Comparison of ENCODE assay signal across 1 cellular context in the genomic region with DNA sequence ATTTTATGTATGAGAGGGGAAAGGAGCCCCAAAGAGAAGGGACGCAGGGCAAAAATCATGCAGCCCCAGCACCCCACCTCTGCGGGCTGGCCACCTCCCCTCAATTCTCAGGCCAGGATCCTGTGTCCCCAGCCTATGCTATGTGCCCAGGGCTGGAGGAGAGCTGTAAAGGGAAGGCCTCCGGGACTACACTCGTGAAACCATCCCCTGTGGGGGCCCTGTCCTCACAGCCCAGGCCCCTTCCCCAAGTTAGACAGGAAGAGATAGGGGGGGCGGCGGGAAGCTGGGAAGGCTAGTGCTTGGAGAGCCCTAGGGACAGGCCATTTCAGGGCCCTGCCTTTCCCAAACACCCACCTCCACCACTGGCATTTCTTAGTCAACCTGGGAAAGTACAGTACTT.
TF ChIP-seq lines count a peak whose summit lies in the region.

No MANE protein-coding gene starts in this region.

TF ChIP-seq in WTC11, 78 proteins besides CTCF, POLR2A, EP300 and RAD21 (continued from another document):
- TF ChIP-seq AFF4 (CRISPR knock-in tag; IDR thresholded peaks at IDR 0.05; ENCODE audit: borderline replicate concordance), result no peak
